In genomic region chr9:135910197-135910596, GRCh38 we compare ENCODE assay signal across 18 cellular contexts. TPM values are rescaled to one million over a fixed set of nuclear protein-coding genes. Genes with fewer than 3 reads are reported as not detected.
A peak's percentile ranks its signal among the peaks of the same experiment; 100 is the strongest.
DNase-seq lines count a peak whose midpoint lies in the region; ATAC-seq lines count a peak whose summit lies in the region.
"Had no signal": no experiment of that assay in that cellular context is flagged by ENCODE, and none has a peak within 500 bp of the region (broad histone marks: within the 10 kb centered on the region; RNA-seq: fewer than 3 reads in every experiment).

No MANE protein-coding gene starts in this region.

- ATAC-seq in T-cell (replicated peaks in 1 of 4), result no peak
- ATAC-seq in stimulated activated naive B cell treated with anti-CD40 and anti-IgM and Interleukin-4, amounts not matched to agents 10 μg/mL and 1 μg/mL and 100 μg/mL, for 72 hours (replicated peaks), result no peak
- ATAC-seq: foreskin keratinocyte; stimulated activated effector memory CD8-positive, alpha-beta T cell treated with anti-CD3 and anti-CD28 coated beads, Interleukin-12 subunit alpha, Interleukin-12 subunit beta, amount 100 ng/mL, for 72 hours had no signal

- in situ Hi-C loops in G401 (cut with HindIII; ENCODE audit: low sequenced_read_pairs), result no loop called here

- no peak for DNase-seq in activated naive CD8-positive, alpha-beta T cell treated with anti-CD3 and anti-CD28 coated beads for 36 hours
- no peak for DNase-seq in T-cell
- DNase-seq in immature natural killer cell, result no peak
- no peak for DNase-seq in stimulated activated naive B cell treated with anti-CD40 and anti-IgM and Interleukin-4, amounts not matched to agents 10 μg/mL and 1 μg/mL and 100 μg/mL, for 72 hours
- no peak for DNase-seq in NCI-H1694 treated with DMSO at 0.1 percent for 48 hours (lab: John Stamatoyannopoulos, UW)
- DNase-seq in G401 (ENCODE audit: low spot score), result no peak
- DNase-seq in activated CD4-positive, alpha-beta T cell treated with anti-CD3 and anti-CD28 coated beads, Interleukin-2, amount 10 ng/mL, durations not matched to agents 7 days and 5 days, result no peak
- DNase-seq: activated naive CD4-positive, alpha-beta T cell; colonic mucosa; COR-L47; foreskin keratinocyte; mammary epithelial cell; NCI-H1417; NCI-H748 treated with DMSO at 0.1 percent for 48 hours; Peyer's patch; transverse colon had no signal

- peaks cover 38% of the 10 kb centered on the region for H3K36me3 Mint-ChIP-seq in activated naive CD8-positive, alpha-beta T cell
- peaks cover 65% of the 10 kb centered on the region for H3K36me3 Mint-ChIP-seq in activated naive CD8-positive, alpha-beta T cell treated with anti-CD3 and anti-CD28 coated beads for 36 hours
- H3K36me3 Mint-ChIP-seq in T-cell (peaks cover 48% of the 10 kb centered on the region), immature natural killer cell (peaks cover 32 to 45% (median 40%) of the 10 kb centered on the region in 3 donors)
- H3K36me3 Mint-ChIP-seq in stimulated activated naive B cell treated with anti-CD40 and anti-IgM and Interleukin-4, amounts not matched to agents 10 μg/mL and 1 μg/mL and 100 μg/mL, for 72 hours, result peaks cover 55 to 62% of the 10 kb centered on the region in 2 donors
- H3K36me3 Mint-ChIP-seq in activated CD4-positive, alpha-beta T cell treated with anti-CD3 and anti-CD28 coated beads, Interleukin-2, amount 10 ng/mL, durations not matched to agents 7 days and 5 days (ENCODE audit: low read depth), result peaks cover 52% of the 10 kb centered on the region

- peak overlapping the region; percentile 44 for H3K4me3 Mint-ChIP-seq in activated naive CD8-positive, alpha-beta T cell
- H3K4me3 Mint-ChIP-seq in activated naive CD8-positive, alpha-beta T cell treated with anti-CD3 and anti-CD28 coated beads for 36 hours, result no peak overlapping the region
- H3K4me3 Mint-ChIP-seq in T-cell (peak overlapping the region in 2 of 3 donors; percentile 42 to 47), immature natural killer cell (peak overlapping the region in 3 of 5 donors; percentile 26 to 27 (median 26))
- peak overlapping the region; percentile 37 to 65 for H3K4me3 Mint-ChIP-seq in stimulated activated naive B cell treated with anti-CD40 and anti-IgM and Interleukin-4, amounts not matched to agents 10 μg/mL and 1 μg/mL and 100 μg/mL, for 72 hours
- H3K4me3 Mint-ChIP-seq in activated CD4-positive, alpha-beta T cell treated with anti-CD3 and anti-CD28 coated beads, Interleukin-2, amount 10 ng/mL, durations not matched to agents 7 days and 5 days, result no peak overlapping the region

- CTCF ChIA-PET in T-cell (lab: Charles Lee), result interaction anchor here in 1 of 2 donors (0.7 kb wide), 1 partner anchor 19 kb away, joined by 5 read pairs; no protein-coding TSS in a partner anchor
- CTCF ChIA-PET in activated CD4-positive, alpha-beta T cell treated with anti-CD3 and anti-CD28 coated beads, Interleukin-2, amount 10 ng/mL, durations not matched to agents 7 days and 5 days (lab: Charles Lee), result interaction anchor here (0.6 kb wide), 1 partner anchor 82 kb away, joined by 3 read pairs; no protein-coding TSS in a partner anchor

- H3K27ac Mint-ChIP-seq in activated naive CD8-positive, alpha-beta T cell, result no peak overlapping the region
- no peak overlapping the region for H3K27ac Mint-ChIP-seq in activated naive CD8-positive, alpha-beta T cell treated with anti-CD3 and anti-CD28 coated beads for 36 hours
- H3K27ac Mint-ChIP-seq in T-cell (no peak overlapping the region), immature natural killer cell (peak overlapping the region in 2 of 6 donors; percentile 50 to 56)
- peak overlapping the region; percentile 31 for H3K27ac Mint-ChIP-seq in stimulated activated naive B cell treated with anti-CD40 and anti-IgM and Interleukin-4, amounts not matched to agents 10 μg/mL and 1 μg/mL and 100 μg/mL, for 72 hours
- H3K27ac Mint-ChIP-seq in activated CD4-positive, alpha-beta T cell treated with anti-CD3 and anti-CD28 coated beads, Interleukin-2, amount 10 ng/mL, durations not matched to agents 7 days and 5 days, result no peak overlapping the region

- no peaks in the 10 kb centered on the region for H3K27me3 Mint-ChIP-seq in activated naive CD8-positive, alpha-beta T cell
- H3K27me3 Mint-ChIP-seq in activated naive CD8-positive, alpha-beta T cell treated with anti-CD3 and anti-CD28 coated beads for 36 hours, result no peaks in the 10 kb centered on the region
- no peaks in the 10 kb centered on the region for H3K27me3 Mint-ChIP-seq in T-cell
- H3K27me3 Mint-ChIP-seq in immature natural killer cell (ENCODE audit: low read depth in 3 of 3), result peaks cover 0 to 10% (median 5%) of the 10 kb centered on the region in 3 donors
- H3K27me3 Mint-ChIP-seq in stimulated activated naive B cell treated with anti-CD40 and anti-IgM and Interleukin-4, amounts not matched to agents 10 μg/mL and 1 μg/mL and 100 μg/mL, for 72 hours, result no peaks in the 10 kb centered on the region
- no peaks in the 10 kb centered on the region for H3K27me3 Mint-ChIP-seq in activated CD4-positive, alpha-beta T cell treated with anti-CD3 and anti-CD28 coated beads, Interleukin-2, amount 10 ng/mL, durations not matched to agents 7 days and 5 days

- peaks cover 37% of the 10 kb centered on the region for H3K4me1 Mint-ChIP-seq in activated naive CD8-positive, alpha-beta T cell (ENCODE audit: low read depth)
- H3K4me1 Mint-ChIP-seq in activated naive CD8-positive, alpha-beta T cell treated with anti-CD3 and anti-CD28 coated beads for 36 hours, result peaks cover 31% of the 10 kb centered on the region
- H3K4me1 Mint-ChIP-seq in T-cell (peaks cover 34 to 49% (median 45%) of the 10 kb centered on the region in 3 donors), immature natural killer cell (peaks cover 27 to 49% of the 10 kb centered on the region in 2 donors)
- H3K4me1 Mint-ChIP-seq in stimulated activated naive B cell treated with anti-CD40 and anti-IgM and Interleukin-4, amounts not matched to agents 10 μg/mL and 1 μg/mL and 100 μg/mL, for 72 hours, result peaks cover 37 to 55% of the 10 kb centered on the region in 2 donors
- H3K4me1 Mint-ChIP-seq in activated CD4-positive, alpha-beta T cell treated with anti-CD3 and anti-CD28 coated beads, Interleukin-2, amount 10 ng/mL, durations not matched to agents 7 days and 5 days, result peaks cover 37% of the 10 kb centered on the region

- peaks cover 7% of the 10 kb centered on the region for H3K9me3 Mint-ChIP-seq in activated naive CD8-positive, alpha-beta T cell (ENCODE audit: low read depth)
- H3K9me3 Mint-ChIP-seq in activated naive CD8-positive, alpha-beta T cell treated with anti-CD3 and anti-CD28 coated beads for 36 hours, result peaks cover 16% of the 10 kb centered on the region
- peaks cover 0 to 20% (median 6%) of the 10 kb centered on the region in 3 donors for H3K9me3 Mint-ChIP-seq in T-cell
- peaks cover 7 to 17% (median 13%) of the 10 kb centered on the region in 6 donors for H3K9me3 Mint-ChIP-seq in immature natural killer cell
- H3K9me3 Mint-ChIP-seq in stimulated activated naive B cell treated with anti-CD40 and anti-IgM and Interleukin-4, amounts not matched to agents 10 μg/mL and 1 μg/mL and 100 μg/mL, for 72 hours, result peaks cover 8 to 20% of the 10 kb centered on the region in 2 donors
- H3K9me3 Mint-ChIP-seq in activated CD4-positive, alpha-beta T cell treated with anti-CD3 and anti-CD28 coated beads, Interleukin-2, amount 10 ng/mL, durations not matched to agents 7 days and 5 days, result peaks cover 14% of the 10 kb centered on the region

- POLR2A ChIA-PET in T-cell (lab: Charles Lee), result no interaction called here
- POLR2A ChIA-PET in activated CD4-positive, alpha-beta T cell treated with anti-CD3 and anti-CD28 coated beads, Interleukin-2, amount 10 ng/mL, durations not matched to agents 7 days and 5 days (lab: Charles Lee), result no interaction called here

RNA-seq across cellular contexts. Expression of gene CAMSAP1, which starts 2.9 kb away (rescaled TPM):
- total RNA-seq in activated naive CD8-positive, alpha-beta T cell treated with anti-CD3 and anti-CD28 coated beads for 36 hours, result 10 to 100 TPM; 19.9 to 21.8 TPM
- 10 to 100 TPM; 25.6 to 38.7 (median 35.6) TPM for total RNA-seq in T-cell
- polyA plus RNA-seq in immature natural killer cell, result 1 to 10 TPM in 2 of 3 donors, under 1 TPM in 1; 0.10 to 1.7 (median 1.1) TPM
- 18.1 and 19.7 TPM in 2 replicates for total RNA-seq in G401 (2014; rRNA removed; shearing (Covaris generic))
- total RNA-seq in activated CD4-positive, alpha-beta T cell treated with anti-CD3 and anti-CD28 coated beads, Interleukin-2, amount 10 ng/mL, durations not matched to agents 7 days and 5 days, result 10 to 100 TPM; 20.4 to 22.7 TPM

RNA-seq across cellular contexts. Expression of gene UBAC1, which starts 51.0 kb away (rescaled TPM):
- 10 to 100 TPM; 30.0 to 32.6 TPM for total RNA-seq in activated naive CD8-positive, alpha-beta T cell treated with anti-CD3 and anti-CD28 coated beads for 36 hours
- 10 to 100 TPM; 25.9 to 37.3 (median 33.6) TPM for total RNA-seq in T-cell
- polyA plus RNA-seq in immature natural killer cell, result 10 to 100 TPM; 16.4 to 28.3 (median 17.7) TPM
- 93.7 and 104 TPM in 2 replicates for total RNA-seq in G401 (2014; rRNA removed; shearing (Covaris generic))
- 10 to 100 TPM; 29.7 to 32.6 TPM for total RNA-seq in activated CD4-positive, alpha-beta T cell treated with anti-CD3 and anti-CD28 coated beads, Interleukin-2, amount 10 ng/mL, durations not matched to agents 7 days and 5 days

Comparison
In these comparisons a context has a peak if more than half of its experiments do, and no peak if none do; other contexts are left out.
1. H3K4me3 Mint-ChIP-seq: peak in activated naive CD8-positive, alpha-beta T cell (single experiment), T-cell (2 of 3), immature natural killer cell (3 of 5) and stimulated activated naive B cell treated with anti-CD40 and anti-IgM and Interleukin-4, amounts not matched to agents 10 μg/mL and 1 μg/mL and 100 μg/mL, for 72 hours (2 of 2); none in activated naive CD8-positive, alpha-beta T cell treated with anti-CD3 and anti-CD28 coated beads for 36 hours (single experiment) and activated CD4-positive, alpha-beta T cell treated with anti-CD3 and anti-CD28 coated beads, Interleukin-2, amount 10 ng/mL, durations not matched to agents 7 days and 5 days (single experiment).